ENCODE assay signal across 1 cellular context in genomic region chr4:6379787-6380745, GRCh38.
TF ChIP-seq lines count a peak whose summit lies in the region.

No MANE protein-coding gene starts in this region.

TF ChIP-seq in H1, 55 proteins besides CTCF, POLR2A, EP300 and RAD21 (continued from another document):
- TF ChIP-seq PHF8 (conservative IDR thresholded peaks at IDR 0.05; ENCODE audit: low read depth, low read length): no peak
- TF ChIP-seq TCF12 (IDR thresholded peaks at IDR 0.05; ENCODE audit: low read depth, low read length): no peak
- TF ChIP-seq BCL11A (IDR thresholded peaks at IDR 0.05; ENCODE audit: low read depth in 2 of 2, low read length in 2 of 2): no peak
